In genomic region chr5:130616161-130616560, GRCh38 we compare ENCODE assay signal across 19 cellular contexts.
"Had no signal": no experiment of that assay in that cellular context is flagged by ENCODE, and none has a peak within 500 bp of the region (broad histone marks: within the 10 kb centered on the region; RNA-seq: fewer than 3 reads in every experiment).

No MANE protein-coding gene starts in this region.

- H3K36me3 ChIP-seq: brain microvascular endothelial cell, heart left ventricle, ovary, sigmoid colon had no signal

- H3K27me3 ChIP-seq: brain microvascular endothelial cell, heart left ventricle, ovary, sigmoid colon had no signal

- DNase-seq: activated CD4-positive, alpha-beta memory T cell treated with anti-CD3 and anti-CD28 coated beads for 36 hours; activated effector memory CD4-positive, alpha-beta T cell treated with anti-CD3 and anti-CD28 coated beads, Interleukin-2, amount 50 U/mL, for 16 hours; activated T-cell treated with anti-CD3 and anti-CD28 coated beads, Interleukin-2, amount 50 U/mL, for 4 hours; brain microvascular endothelial cell; heart left ventricle; immature natural killer cell; left cardiac atrium; mucosa of descending colon; naive thymus-derived CD4-positive, alpha-beta T cell; ovary; sigmoid colon; SK-N-SH; stimulated activated CD4-positive, alpha-beta T cell treated with anti-CD3 and anti-CD28 coated beads, Interleukin-12 subunit alpha, Interleukin-12 subunit beta, amount 100 ng/mL, for 4 hours; stimulated activated CD4-positive, alpha-beta T cell treated with anti-CD3 and anti-CD28 coated beads, Interleukin-2, amount 100 ng/mL, for 24 hours; T-helper 1 cell; T1000 had no signal

- H3K4me3 ChIP-seq: heart left ventricle, lung, mucosa of descending colon, ovary, sigmoid colon had no signal

- ATAC-seq: activated T-cell treated with anti-CD3 and anti-CD28 coated beads, Interleukin-2, amount 50 U/mL, for 4 hours; esophagus mucosa; heart left ventricle; left cardiac atrium; mucosa of descending colon; naive thymus-derived CD4-positive, alpha-beta T cell had no signal

- H3K27ac ChIP-seq: brain microvascular endothelial cell, heart left ventricle, ovary, sigmoid colon, VCaP had no signal

- H3K9ac ChIP-seq: SK-N-SH had no signal

- H3K4me2 ChIP-seq: SK-N-SH had no signal

- H3K4me1 ChIP-seq: heart left ventricle, sigmoid colon had no signal

- H3K9me3 ChIP-seq: ovary, sigmoid colon, SK-N-SH had no signal
